7 cellular contexts compared by ENCODE assay signal in genomic region chr20:37586078-37586477, GRCh38.
"Had no signal": no experiment of that assay in that cellular context is flagged by ENCODE, and none has a peak within 500 bp of the region (broad histone marks: within the 10 kb centered on the region; RNA-seq: fewer than 3 reads in every experiment).

No MANE protein-coding gene starts in this region.

- DNase-seq: IMR-90, KG1 had no signal

- H3K4me3 Mint-ChIP-seq: IgD-negative memory B cell had no signal

- H3K4me3 ChIP-seq: K562 had no signal

- H3K4me2 ChIP-seq: KMS-11 had no signal

- ATAC-seq: K562 had no signal

- FAIRE-seq: HTR-8/SVneo, K562 had no signal

- H3K27ac ChIP-seq: HL-60, KMS-11 had no signal

- H3K4me1 Mint-ChIP-seq: IgD-negative memory B cell had no signal

- H3K27ac Mint-ChIP-seq: IgD-negative memory B cell had no signal

- H3K9ac ChIP-seq: KMS-11 had no signal

- H3K36me3 Mint-ChIP-seq: IgD-negative memory B cell had no signal
